ENCODE assay signal across 27 cellular contexts in the genomic region with DNA sequence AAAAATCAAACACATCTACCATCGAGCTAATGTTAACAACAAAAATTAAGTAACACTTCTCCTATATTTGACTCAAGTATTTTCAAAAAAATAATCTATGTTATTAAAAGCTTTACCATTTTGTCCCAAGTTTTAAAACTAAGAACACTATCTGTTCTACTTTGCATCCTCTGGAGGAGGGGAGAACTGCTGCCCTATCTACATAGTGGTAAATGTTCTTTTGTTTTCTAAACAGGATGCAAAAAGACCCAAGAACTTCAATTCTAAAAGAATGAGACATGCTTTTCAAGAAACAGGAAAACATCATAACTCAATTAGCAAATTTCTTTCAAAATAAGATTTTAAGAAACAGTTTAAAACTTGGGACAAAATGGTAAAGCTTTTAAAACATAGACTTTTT. TPM values are rescaled to one million over a fixed set of nuclear protein-coding genes. Genes with fewer than 3 reads are reported as not detected.
"Had no signal": no experiment of that assay in that cellular context is flagged by ENCODE, and none has a peak within 500 bp of the region (broad histone marks: within the 10 kb centered on the region; RNA-seq: fewer than 3 reads in every experiment).

No MANE protein-coding gene starts in this region.

- H3K27ac ChIP-seq: colonic mucosa, parathyroid adenoma, right lobe of liver, stomach had no signal

- H3K4me3 ChIP-seq: colonic mucosa, heart left ventricle, lung, prostate gland, right lobe of liver, stomach had no signal

- DNase-seq: colonic mucosa; dermis blood vessel endothelial cell; erythroblast; foreskin melanocyte; heart left ventricle; hippocampal formation; immature natural killer cell; kidney; left colon; left ventricle myocardium superior; mesenchymal stem cell; midbrain; occipital lobe; retina; right lobe of liver; stimulated activated CD4-positive, alpha-beta T cell treated with anti-CD3 and anti-CD28 coated beads, Interleukin-2, amount 100 ng/mL, for 24 hours; stimulated activated naive CD4-positive, alpha-beta T cell; stomach; trophoblast cell had no signal

- H3K36me3 Mint-ChIP-seq: immature natural killer cell; natural killer cell treated with Interleukin-12 subunit alpha and Interleukin-12 subunit beta and Interleukin-15 and Interleukin-18, amount 100 ng/mL, for 72 hours had no signal

- H3K4me3 Mint-ChIP-seq: immature natural killer cell; natural killer cell treated with Interleukin-12 subunit alpha and Interleukin-12 subunit beta and Interleukin-15 and Interleukin-18, amount 100 ng/mL, for 72 hours had no signal

- H3K9me3 Mint-ChIP-seq: immature natural killer cell; natural killer cell treated with Interleukin-12 subunit alpha and Interleukin-12 subunit beta and Interleukin-15 and Interleukin-18, amount 100 ng/mL, for 72 hours had no signal

- H3K36me3 ChIP-seq: colonic mucosa, heart left ventricle, prostate gland, right lobe of liver, stomach had no signal

- FAIRE-seq: endothelial cell of umbilical vein, kidney had no signal

- ATAC-seq: heart left ventricle; left colon; left ventricle myocardium superior; natural killer cell treated with Interleukin-12 subunit alpha and Interleukin-12 subunit beta and Interleukin-15 and Interleukin-18, amount 100 ng/mL, for 72 hours; right lobe of liver had no signal

- H3K27ac Mint-ChIP-seq: immature natural killer cell; natural killer cell treated with Interleukin-12 subunit alpha and Interleukin-12 subunit beta and Interleukin-15 and Interleukin-18, amount 100 ng/mL, for 72 hours had no signal

- H3K9ac ChIP-seq: parathyroid adenoma had no signal

- H3K27me3 ChIP-seq: colonic mucosa, right lobe of liver, stomach had no signal

- H3K4me1 ChIP-seq: colonic mucosa, heart left ventricle, parathyroid adenoma, right lobe of liver had no signal

- H3K9me3 ChIP-seq: colonic mucosa, heart left ventricle, prostate gland, right lobe of liver, stomach had no signal

- H3K4me1 Mint-ChIP-seq: immature natural killer cell had no signal

RNA-seq across cellular contexts. Expression of gene SLC26A3, which starts 14.8 kb away (rescaled TPM):
- total RNA-seq: dermis blood vessel endothelial cell; endothelial cell of umbilical vein; glomerular endothelial cell; left ventricle myocardium superior; natural killer cell treated with Interleukin-12 subunit alpha and Interleukin-12 subunit beta and Interleukin-15 and Interleukin-18, amount 100 ng/mL, for 72 hours; occipital lobe; skeletal muscle tissue; urinary bladder had no signal
